Comparison of ENCODE assay signal across 11 cellular contexts in the genomic region with DNA sequence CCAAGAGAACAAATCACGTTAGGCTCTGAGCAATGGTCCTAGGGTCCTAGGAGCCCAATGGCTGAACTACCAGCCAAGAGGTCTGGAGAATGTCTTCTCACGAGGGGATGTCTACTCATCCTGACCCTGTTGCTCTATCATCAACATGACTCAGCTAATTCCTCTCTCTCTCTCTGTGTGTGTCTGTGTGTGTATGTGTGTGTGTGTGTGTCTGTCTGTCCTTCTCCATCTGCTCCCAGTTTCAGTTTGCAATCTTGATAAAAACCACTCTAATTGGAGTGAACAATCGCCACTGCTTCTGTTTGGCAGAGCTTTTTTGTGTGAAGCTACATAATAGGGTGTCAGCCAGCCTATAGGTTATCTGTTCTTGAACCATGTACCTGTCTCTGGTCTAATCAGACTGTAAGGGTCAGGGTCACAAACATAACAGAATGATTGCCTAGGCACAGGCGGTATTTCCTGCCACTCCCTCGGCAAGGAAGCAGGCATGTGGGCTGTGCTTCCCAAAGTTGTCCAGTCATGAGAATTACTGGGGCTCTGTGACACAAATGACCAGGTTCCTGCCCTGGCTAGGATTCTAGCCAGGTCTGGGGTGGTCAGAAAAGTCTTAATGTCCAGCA.
DNase-seq lines count a peak whose midpoint lies in the region; FAIRE-seq and TF ChIP-seq lines count a peak whose summit lies in the region.
"Had no signal": no experiment of that assay in that cellular context is flagged by ENCODE, and none has a peak within 500 bp of the region (broad histone marks: within the 10 kb centered on the region; RNA-seq: fewer than 3 reads in every experiment).

No MANE protein-coding gene starts in this region.

- H3K27ac ChIP-seq in C4-2B (peak overlapping the region; percentile 37; the same call in 1 of the 2 replicates), caudate nucleus (ENCODE audit: low read depth, low read length) (peak overlapping the region; percentile 9), tibial nerve (no peak overlapping the region)
- H3K27ac ChIP-seq: coronary artery, psoas muscle had no signal

- 58 to 69% methylated on average over 5 of the region's 5 CpGs for WGBS in tibial nerve, 2 donors

- no peak overlapping the region for H3K4me3 Mint-ChIP-seq in activated CD4-positive, alpha-beta T cell treated with anti-CD3 and anti-CD28 coated beads, Interleukin-2, amount 10 ng/mL, durations not matched to agents 24 days and 14 days

- no peaks in the 10 kb centered on the region for H3K4me1 Mint-ChIP-seq in activated CD4-positive, alpha-beta T cell treated with anti-CD3 and anti-CD28 coated beads, Interleukin-2, amount 10 ng/mL, durations not matched to agents 24 days and 14 days

- no peaks in the 10 kb centered on the region for H3K27me3 ChIP-seq in MG63
- no peaks in the 10 kb centered on the region for H3K27me3 ChIP-seq in tibial nerve

- FAIRE-seq in GM12892 (lab: Jason Lieb, UNC), result no peak

- H3K27ac Mint-ChIP-seq in activated CD4-positive, alpha-beta T cell treated with anti-CD3 and anti-CD28 coated beads, Interleukin-2, amount 10 ng/mL, durations not matched to agents 24 days and 14 days, result no peak overlapping the region

- H3K36me3 Mint-ChIP-seq in activated CD4-positive, alpha-beta T cell treated with anti-CD3 and anti-CD28 coated beads, Interleukin-2, amount 10 ng/mL, durations not matched to agents 24 days and 14 days (ENCODE audit: low read depth), result no peaks in the 10 kb centered on the region

- H3K4me1 ChIP-seq in tibial nerve, result peaks cover 0 to 11% (median 4%) of the 10 kb centered on the region in 4 donors
- H3K4me1 ChIP-seq: psoas muscle had no signal

- intact Hi-C loops in activated CD4-positive, alpha-beta T cell treated with anti-CD3 and anti-CD28 coated beads, Interleukin-2, amount 10 ng/mL, durations not matched to agents 24 days and 14 days (cut with micrococcal nuclease), result no loop called here

- no peaks in the 10 kb centered on the region for H3K27me3 Mint-ChIP-seq in activated CD4-positive, alpha-beta T cell treated with anti-CD3 and anti-CD28 coated beads, Interleukin-2, amount 10 ng/mL, durations not matched to agents 24 days and 14 days

- DNase-seq in MG63 (peak; percentile 59), caudate nucleus (lab: John Stamatoyannopoulos, UW) (no peak), mucosa of gallbladder (ENCODE audit: low spot score) (peak; percentile 14), GM12892 (ENCODE audit: insufficient read length) (no peak), tibial nerve (ENCODE audit: low spot score in 2 of 2) (no peak), NCI-H2029 treated with DMSO at 0.1 percent for 48 hours (lab: John Stamatoyannopoulos, UW) (no peak)
- no peak for DNase-seq in activated CD4-positive, alpha-beta T cell treated with anti-CD3 and anti-CD28 coated beads, Interleukin-2, amount 10 ng/mL, durations not matched to agents 24 days and 14 days
- DNase-seq: T-helper 2 cell had no signal

- H3K36me3 ChIP-seq in MG63, result no peaks in the 10 kb centered on the region
- H3K36me3 ChIP-seq in tibial nerve, result no peaks in the 10 kb centered on the region

- H3K9me3 ChIP-seq in MG63 (no peaks in the 10 kb centered on the region), tibial nerve (no peaks in the 10 kb centered on the region)
- H3K9me3 ChIP-seq: psoas muscle had no signal

- TF ChIP-seq CTCF in C4-2B (conservative IDR thresholded peaks at IDR 0.05), result no peak
- TF ChIP-seq CTCF in tibial nerve (IDR thresholded peaks at IDR 0.05), result no peak

- no peaks in the 10 kb centered on the region for H3K9me3 Mint-ChIP-seq in activated CD4-positive, alpha-beta T cell treated with anti-CD3 and anti-CD28 coated beads, Interleukin-2, amount 10 ng/mL, durations not matched to agents 24 days and 14 days

- H3K4me3 ChIP-seq in MG63 (no peak overlapping the region), tibial nerve (no peak overlapping the region)
- H3K4me3 ChIP-seq: coronary artery, psoas muscle had no signal

- TF ChIP-seq POLR2A in GM12892 (IDR thresholded peaks at IDR 0.05; ENCODE audit: low read depth, low read length) (no peak), tibial nerve (IDR thresholded peaks at IDR 0.05) (no peak)

- no peak for TF ChIP-seq EP300 in tibial nerve (IDR thresholded peaks at IDR 0.05)

Comparison
In these comparisons a context has a peak if more than half of its experiments do, and no peak if none do; other contexts are left out.
1. H3K27ac ChIP-seq: peak in C4-2B (single experiment) and caudate nucleus (single experiment); none in tibial nerve (0 of 4).
2. DNase-seq: peak in MG63 (single experiment) and mucosa of gallbladder (single experiment); none in caudate nucleus (0 of 61), activated CD4-positive, alpha-beta T cell treated with anti-CD3 and anti-CD28 coated beads, Interleukin-2, amount 10 ng/mL, durations not matched to agents 24 days and 14 days (single experiment), GM12892 (single experiment), tibial nerve (0 of 2) and NCI-H2029 treated with DMSO at 0.1 percent for 48 hours (single experiment).